In genomic region chr19:41877916-41878905, GRCh38 we compare ENCODE assay signal across 2 cellular contexts.
A peak's percentile ranks its signal among the peaks of the same experiment; 100 is the strongest.
TF ChIP-seq lines count a peak whose summit lies in the region.

No MANE protein-coding gene starts in this region.

TF ChIP-seq in K562, 482 proteins besides CTCF, POLR2A, EP300 and RAD21:
- TF ChIP-seq PKNOX1 (IDR thresholded peaks at IDR 0.05): 0 out of 2 replicates have a peak, but pooled peaks have one; percentile 29
- 0 out of 2 replicates have a peak, but pooled peaks have one; percentile 34 for TF ChIP-seq ZNF583 (CRISPR knock-in tag; IDR thresholded peaks at IDR 0.05)
- no peak for TF ChIP-seq CLOCK (CRISPR knock-in tag; IDR thresholded peaks at IDR 0.05; ENCODE audit: borderline replicate concordance)
- TF ChIP-seq ZKSCAN8 (CRISPR knock-in tag; IDR thresholded peaks at IDR 0.05): no peak
- no peak for TF ChIP-seq NCOR1 (IDR thresholded peaks at IDR 0.05)
- TF ChIP-seq RBM25 (IDR thresholded peaks at IDR 0.05; ENCODE audit: low read depth, low read length, severe bottlenecking): peak; percentile 28
- 0 out of 2 replicates have a peak, but pooled peaks have one; percentile 59 for TF ChIP-seq TCF7 (IDR thresholded peaks at IDR 0.05; ENCODE audit: borderline replicate concordance)
- peak; percentile 9; the same call in 1 of the 2 replicates for TF ChIP-seq ZBTB7A (IDR thresholded peaks at IDR 0.05; ENCODE audit: borderline replicate concordance, control insufficient read depth, low read depth, low read length)
- peak; percentile 70 for TF ChIP-seq NR2C1 (IDR thresholded peaks at IDR 0.05)
- TF ChIP-seq NR2C1 (tag; IDR thresholded peaks at IDR 0.05): no peak
- peak; percentile 67; the same call in 1 of the 2 replicates for TF ChIP-seq BCOR (IDR thresholded peaks at IDR 0.05)
- TF ChIP-seq POLR2G (IDR thresholded peaks at IDR 0.05; ENCODE audit: low read depth, low read length): 0 out of 2 replicates have a peak, but pooled peaks have one; percentile 32
- no peak for TF ChIP-seq GMEB1 (CRISPR knock-in tag; IDR thresholded peaks at IDR 0.05)
- 0 out of 4 replicates have a peak, but pooled peaks of 1 of the 2 experiments have one; percentile 33 for TF ChIP-seq KDM1A (IDR thresholded peaks at IDR 0.05)

TF ChIP-seq in WTC11, 78 proteins besides CTCF, POLR2A, EP300 and RAD21:
- TF ChIP-seq FOXK1 (CRISPR knock-in tag; IDR thresholded peaks at IDR 0.05) (no peak), ZMAT4 (CRISPR knock-in tag; IDR thresholded peaks at IDR 0.05) (no peak), ERG (CRISPR knock-in tag; IDR thresholded peaks at IDR 0.05) (no peak), NR3C1 (CRISPR knock-in tag; conservative IDR thresholded peaks at IDR 0.05; ENCODE audit: low read depth) (no peak), FOXJ3 (CRISPR knock-in tag; IDR thresholded peaks at IDR 0.05; ENCODE audit: borderline replicate concordance) (no peak), STAT6 (CRISPR knock-in tag; conservative IDR thresholded peaks at IDR 0.05; ENCODE audit: low read depth) (no peak), PRDM15 (CRISPR knock-in tag; IDR thresholded peaks at IDR 0.05) (no peak), OVOL2 (CRISPR knock-in tag; IDR thresholded peaks at IDR 0.05; ENCODE audit: borderline replicate concordance) (no peak), TCF7 (CRISPR knock-in tag; IDR thresholded peaks at IDR 0.05; ENCODE audit: low read depth) (no peak), AFF4 (CRISPR knock-in tag; IDR thresholded peaks at IDR 0.05; ENCODE audit: borderline replicate concordance) (no peak), AR (CRISPR knock-in tag; IDR thresholded peaks at IDR 0.05) (no peak)
